In the genomic region with DNA sequence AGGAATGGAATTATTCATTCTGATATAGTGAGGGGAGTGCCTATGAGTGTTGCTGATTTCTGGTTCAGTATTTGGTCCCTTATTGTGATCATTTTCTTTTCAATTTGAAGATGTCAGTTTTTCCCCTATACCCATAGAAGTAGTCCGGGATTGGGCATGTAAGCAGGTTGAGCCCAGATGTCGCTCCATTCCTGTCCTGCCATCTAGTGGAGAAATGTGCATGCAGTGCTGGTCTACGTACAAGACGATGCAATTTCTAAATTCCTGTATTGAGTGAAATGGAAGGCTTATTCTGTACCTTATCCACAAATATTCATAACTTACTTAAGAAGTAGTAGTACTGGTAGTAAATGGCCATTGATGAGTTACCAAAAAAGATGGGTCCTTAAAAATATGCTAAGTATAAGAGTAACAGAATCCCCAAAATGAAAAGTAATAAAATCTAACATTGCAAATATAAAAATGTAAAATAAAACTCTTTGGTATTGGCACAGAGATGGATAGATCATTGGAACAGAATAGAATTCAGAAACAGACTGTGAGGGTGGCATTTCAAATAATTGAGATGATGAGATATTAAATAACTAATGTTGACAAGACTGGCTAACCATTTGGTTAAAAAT, we compare ENCODE assay signal across 8 cellular contexts.
DNase-seq lines count a peak whose midpoint lies in the region; FAIRE-seq and TF ChIP-seq lines count a peak whose summit lies in the region.

No MANE protein-coding gene starts in this region.

- no peaks in the 10 kb centered on the region for H3K4me1 Mint-ChIP-seq in MCF 10A (ENCODE audit: insufficient read depth, unreplicated experiment)

- CTCF ChIA-PET in MCF 10A (lab: Yijun Ruan, JAX): interaction anchor here (0.6 to 2.8 kb wide), 34 partner anchors 8 to 1565 kb away, joined by 3 to 29 read pairs (median 4); no protein-coding TSS in a partner anchor

- no peaks in the 10 kb centered on the region for H3K36me3 Mint-ChIP-seq in MCF 10A (ENCODE audit: insufficient read depth, unreplicated experiment)

- no peaks in the 10 kb centered on the region for H3K27me3 ChIP-seq in H7 (ENCODE audit: control insufficient read depth, insufficient read depth, low read length)

- intact Hi-C loops in MCF 10A (cut with micrococcal nuclease): loop anchor here (1.0 to 5.0 kb wide), 4 partner anchors 35 to 273 kb away; no protein-coding TSS in a partner anchor

- H3K27me3 Mint-ChIP-seq in MCF 10A (ENCODE audit: insufficient read depth, unreplicated experiment): peaks cover 69% of the 10 kb centered on the region

- peak; percentile 97 for FAIRE-seq in islet of Langerhans (lab: Jason Lieb, UNC)

- H3K27ac Mint-ChIP-seq in MCF 10A (ENCODE audit: low read depth, unreplicated experiment): no peak overlapping the region

- peak; percentile 82 for TF ChIP-seq CTCF in MCF 10A (IDR thresholded peaks at IDR 0.05; ENCODE audit: unreplicated experiment)

- peak; percentile 63 for DNase-seq in activated effector memory CD4-positive, alpha-beta T cell treated with anti-CD3 and anti-CD28 coated beads, Interleukin-2, amount 50 U/mL, for 16 hours
- no peak for DNase-seq in activated effector memory CD4-positive, alpha-beta T cell treated with Interleukin-2 at 50 U/mL for 16 hours
- DNase-seq in H7 (peak; percentile 56), Kasumi-1 (lab: John Stamatoyannopoulos, UW) (peak; percentile 67 to 80), RPMI7951 (ENCODE audit: low read depth) (peak; percentile 36), MCF 10A (ENCODE audit: unreplicated experiment) (peak; percentile 82)
- peak; percentile 23 for DNase-seq in stimulated activated CD4-positive, alpha-beta T cell treated with anti-CD3 and anti-CD28 coated beads, Interleukin-4, amount 100 ng/mL, for 1 hour

- H3K9me3 Mint-ChIP-seq in MCF 10A (ENCODE audit: unreplicated experiment): no peaks in the 10 kb centered on the region

- no TSS peak for BruUV-seq in MCF 10A (replicated peaks; lab: Mats Ljungman, UMichigan)

- H3K4me3 Mint-ChIP-seq in MCF 10A (ENCODE audit: unreplicated experiment): no peak overlapping the region

- no peaks in the 10 kb centered on the region for H3K36me3 ChIP-seq in H7 (replicated peaks; ENCODE audit: control insufficient read depth, insufficient read depth, low read length)

- POLR2A ChIA-PET in MCF 10A (lab: Yijun Ruan, JAX): interaction anchor here (0.8 to 1.0 kb wide), 2 partner anchors 10 to 56 kb away, joined by 3 to 6 read pairs; no protein-coding TSS in a partner anchor

- no peak overlapping the region for H3K4me3 ChIP-seq in H7 (ENCODE audit: insufficient read depth, low read depth, low read length)
